In genomic region chr1:53258216-53258615, GRCh38 we compare ENCODE assay signal across 21 cellular contexts. TPM values are rescaled to one million over a fixed set of nuclear protein-coding genes. Genes with fewer than 3 reads are reported as not detected.
DNase-seq lines count a peak whose midpoint lies in the region; ATAC-seq and TF ChIP-seq lines count a peak whose summit lies in the region.
"Had no signal": no experiment of that assay in that cellular context is flagged by ENCODE, and none has a peak within 500 bp of the region (broad histone marks: within the 10 kb centered on the region; RNA-seq: fewer than 3 reads in every experiment).

No MANE protein-coding gene starts in this region.

- H3K27ac ChIP-seq in hepatocyte (peak overlapping the region; percentile 82), trophoblast cell (ENCODE audit: low read depth, low read length) (no peak overlapping the region), SJCRH30 (no peak overlapping the region)

- no peak overlapping the region for H3K18ac ChIP-seq in trophoblast cell (ENCODE audit: low read length)

- H3K9ac ChIP-seq in trophoblast cell (ENCODE audit: low read length): no peak overlapping the region

- H3K4me3 ChIP-seq in hepatocyte (no peak overlapping the region), trophoblast cell (ENCODE audit: low read depth, low read length) (no peak overlapping the region), SJCRH30 (no peak overlapping the region)
- H3K4me3 ChIP-seq: GM23338 had no signal

- H2BK12ac ChIP-seq in trophoblast cell (ENCODE audit: low read length): no peak overlapping the region

- intact Hi-C loops in natural killer cell (cut with micrococcal nuclease) (no loop called here), left colon (cut with DNase I, micrococcal nuclease) (no loop called here)

- no peak overlapping the region for H3K4ac ChIP-seq in trophoblast cell (ENCODE audit: low read depth, low read length)

- no peaks in the 10 kb centered on the region for H3K9me3 Mint-ChIP-seq in natural killer cell treated with Interleukin-12 subunit alpha and Interleukin-12 subunit beta and Interleukin-15 and Interleukin-18, amount 100 ng/mL, for 72 hours
- H3K9me3 Mint-ChIP-seq in natural killer cell: no peaks in the 10 kb centered on the region
- H3K9me3 Mint-ChIP-seq: CD14-positive monocyte, GM23338 had no signal

- no peak overlapping the region for H3K23ac ChIP-seq in trophoblast cell (ENCODE audit: low read length)

- no peaks in the 10 kb centered on the region for H3K79me1 ChIP-seq in trophoblast cell (ENCODE audit: low read length)

- peak overlapping the region in 1 of 2 donors; percentile 17 for H3K27ac Mint-ChIP-seq in natural killer cell treated with Interleukin-12 subunit alpha and Interleukin-12 subunit beta and Interleukin-15 and Interleukin-18, amount 100 ng/mL, for 72 hours
- no peak overlapping the region for H3K27ac Mint-ChIP-seq in natural killer cell
- H3K27ac Mint-ChIP-seq: GM23338 had no signal

- peaks cover 18% of the 10 kb centered on the region for H3K36me3 Mint-ChIP-seq in natural killer cell treated with Interleukin-12 subunit alpha and Interleukin-12 subunit beta and Interleukin-15 and Interleukin-18, amount 100 ng/mL, for 72 hours
- H3K36me3 Mint-ChIP-seq in natural killer cell: peaks cover 6% of the 10 kb centered on the region

- H3K36me3 ChIP-seq in hepatocyte (replicated peaks; ENCODE audit: insufficient read depth, low read depth) (no peaks in the 10 kb centered on the region), trophoblast cell (ENCODE audit: control insufficient read depth in 1 of 2, insufficient read depth in 2 of 2, low read length in 2 of 2) (no peaks in the 10 kb centered on the region), SJCRH30 (peaks cover 14% of the 10 kb centered on the region; the same call in 1 of the 2 replicates)

- DNase-seq in natural killer cell treated with Interleukin-12 subunit alpha and Interleukin-12 subunit beta and Interleukin-15 and Interleukin-18, amount 100 ng/mL, for 72 hours (ENCODE audit: low spot score): peak; percentile 5
- DNase-seq in natural killer cell: no peak
- DNase-seq in hepatocyte (ENCODE audit: low spot score): no peak
- DNase-seq in trophoblast cell: peak; percentile 60 to 79
- no peak for DNase-seq in left colon
- no peak for DNase-seq in SJCRH30
- DNase-seq: 8988T, DMS 273 treated with DMSO at 0.1 percent for 48 hours, HCEC 1CT, KBM-7, NCI-H1105, NCI-H1694, NCI-H2081 treated with DMSO at 0.1 percent for 48 hours, NCI-H510A, NCI-H774, OCI-M1, SHP77 had no signal

- H4K20me1 ChIP-seq in hepatocyte (ENCODE audit: insufficient read depth, poor library complexity, severe bottlenecking): no peaks in the 10 kb centered on the region

- no peak overlapping the region for H3K14ac ChIP-seq in trophoblast cell (ENCODE audit: low read length)

- no peak overlapping the region for H2AFZ ChIP-seq in hepatocyte
- no peak overlapping the region for H2AFZ ChIP-seq in trophoblast cell (ENCODE audit: insufficient read depth, low read length, poor library complexity)
- H2AFZ ChIP-seq: GM23338 had no signal

- H2BK120ac ChIP-seq in trophoblast cell (ENCODE audit: insufficient read depth, low read length, poor library complexity): no peak overlapping the region

- no peak overlapping the region for H4K91ac ChIP-seq in trophoblast cell (ENCODE audit: low read depth, low read length)

- H3K27me3 ChIP-seq in hepatocyte (no peaks in the 10 kb centered on the region), trophoblast cell (ENCODE audit: insufficient read depth, low read length) (no peaks in the 10 kb centered on the region), SJCRH30 (no peaks in the 10 kb centered on the region)

- no peaks in the 10 kb centered on the region for H3K9me2 ChIP-seq in hepatocyte (replicated peaks; ENCODE audit: insufficient read depth)

- H2AK5ac ChIP-seq in trophoblast cell (ENCODE audit: low read length): no peak overlapping the region

- H2BK5ac ChIP-seq in trophoblast cell (ENCODE audit: low read depth, low read length, poor library complexity): no peak overlapping the region

- H3K79me2 ChIP-seq in hepatocyte (no peaks in the 10 kb centered on the region), trophoblast cell (ENCODE audit: control insufficient read depth, insufficient read depth, low read length, poor library complexity) (no peaks in the 10 kb centered on the region)

- WGBS in hepatocyte (ENCODE audit: low lambda C conversion rate, missing lambda C conversion rate): 62% methylated on average over 1 of the region's 1 CpG
- no CpG with 5 or more reads among the region's 1 CpG for WGBS in trophoblast cell (ENCODE audit: extremely low coverage, insufficient coverage, insufficient read length)

- no peaks in the 10 kb centered on the region for H3K4me1 Mint-ChIP-seq in natural killer cell treated with Interleukin-12 subunit alpha and Interleukin-12 subunit beta and Interleukin-15 and Interleukin-18, amount 100 ng/mL, for 72 hours (ENCODE audit: low read depth in 2 of 2)
- H3K4me1 Mint-ChIP-seq in natural killer cell: no peaks in the 10 kb centered on the region
- H3K4me1 Mint-ChIP-seq: CD14-positive monocyte, GM23338 had no signal

- no peak for ATAC-seq in natural killer cell treated with Interleukin-12 subunit alpha and Interleukin-12 subunit beta and Interleukin-15 and Interleukin-18, amount 100 ng/mL, for 72 hours
- ATAC-seq in natural killer cell (no peak), left colon (no peak), GM21528 (IDR thresholded peaks at IDR 0.05; ENCODE audit: low FRiP score, unreplicated experiment) (no peak), GM18502 (IDR thresholded peaks at IDR 0.05; ENCODE audit: poor library complexity, unreplicated experiment) (no peak)
- ATAC-seq: GM23338 had no signal

- H3K4me1 ChIP-seq in hepatocyte (ENCODE audit: insufficient read depth): peaks cover 26% of the 10 kb centered on the region
- H3K4me1 ChIP-seq in trophoblast cell (ENCODE audit: control insufficient read depth in 1 of 2, insufficient read depth in 2 of 2, low read length in 2 of 2): peaks cover 0 to 8% of the 10 kb centered on the region in 2 experiments
- H3K4me1 ChIP-seq in SJCRH30: no peaks in the 10 kb centered on the region

- peak overlapping the region; percentile 8 for H3K4me2 ChIP-seq in hepatocyte
- no peak overlapping the region for H3K4me2 ChIP-seq in trophoblast cell (ENCODE audit: low read length)
- H3K4me2 ChIP-seq: GM23338 had no signal

- H4K12ac ChIP-seq in trophoblast cell (ENCODE audit: low read depth, low read length): no peak overlapping the region

- H4K8ac ChIP-seq in trophoblast cell (ENCODE audit: low read depth, low read length): no peak overlapping the region

- H3K9me3 ChIP-seq in hepatocyte (ENCODE audit: low read depth): no peaks in the 10 kb centered on the region
- H3K9me3 ChIP-seq in trophoblast cell (ENCODE audit: insufficient read depth, low read depth, low read length): no peaks in the 10 kb centered on the region
- no peaks in the 10 kb centered on the region for H3K9me3 ChIP-seq in SJCRH30 (replicated peaks)

- no peaks in the 10 kb centered on the region for H3K27me3 Mint-ChIP-seq in natural killer cell treated with Interleukin-12 subunit alpha and Interleukin-12 subunit beta and Interleukin-15 and Interleukin-18, amount 100 ng/mL, for 72 hours
- H3K27me3 Mint-ChIP-seq in natural killer cell (ENCODE audit: low read depth in 2 of 2): no peaks in the 10 kb centered on the region

- no peak for TF ChIP-seq CTCF in natural killer cell (IDR thresholded peaks at IDR 0.05)
- TF ChIP-seq CTCF in hepatocyte (IDR thresholded peaks at IDR 0.05; ENCODE audit: poor library complexity): no peak

- no peak overlapping the region for H3K4me3 Mint-ChIP-seq in natural killer cell treated with Interleukin-12 subunit alpha and Interleukin-12 subunit beta and Interleukin-15 and Interleukin-18, amount 100 ng/mL, for 72 hours
- H3K4me3 Mint-ChIP-seq in natural killer cell: no peak overlapping the region
- H3K4me3 Mint-ChIP-seq: CD14-positive monocyte, GM23338 had no signal

RNA-seq across cellular contexts. Expression of gene MAGOH, which starts 19.9 kb away (rescaled TPM):
- 10 to 100 TPM; 62.6 to 65.4 TPM for total RNA-seq in natural killer cell treated with Interleukin-12 subunit alpha and Interleukin-12 subunit beta and Interleukin-15 and Interleukin-18, amount 100 ng/mL, for 72 hours
- total RNA-seq in natural killer cell (10 to 100 TPM; 48.6 to 70.4 (median 69.2) TPM), hepatocyte (28.4 and 31.8 TPM in 2 replicates), left colon (10 to 100 TPM; 28.8 to 33.5 TPM)
- 26.7 and 35.2 TPM in 2 replicates for polyA plus RNA-seq in hepatocyte
- polyA plus RNA-seq in trophoblast cell (2013): 95.0 and 100 TPM in 2 replicates
- 119 and 121 TPM in 2 replicates for total RNA-seq in SJCRH30 (2014; rRNA removed; shearing (Covaris generic))

RNA-seq across cellular contexts. Expression of gene CZIB, which starts 37.8 kb away (rescaled TPM):
- 10 to 100 TPM; 37.5 to 44.5 TPM for total RNA-seq in natural killer cell treated with Interleukin-12 subunit alpha and Interleukin-12 subunit beta and Interleukin-15 and Interleukin-18, amount 100 ng/mL, for 72 hours
- 10 to 100 TPM; 39.6 to 49.7 (median 40.5) TPM for total RNA-seq in natural killer cell
- 40.7 and 51.9 TPM in 2 replicates for total RNA-seq in hepatocyte
- 53.9 and 61.0 TPM in 2 replicates for polyA plus RNA-seq in hepatocyte
- polyA plus RNA-seq in trophoblast cell (2013): 32.3 and 34.4 TPM in 2 replicates
- 10 to 100 TPM; 31.3 to 33.3 TPM for total RNA-seq in left colon
- total RNA-seq in SJCRH30 (2014; rRNA removed; shearing (Covaris generic)): 58.7 and 65.5 TPM in 2 replicates

Comparison
In these comparisons a context has a peak if more than half of its experiments do, and no peak if none do; other contexts are left out.
1. DNase-seq: peak in natural killer cell treated with Interleukin-12 subunit alpha and Interleukin-12 subunit beta and Interleukin-15 and Interleukin-18, amount 100 ng/mL, for 72 hours (single experiment) and trophoblast cell (2 of 2); none in natural killer cell (single experiment), hepatocyte (single experiment), left colon (0 of 2) and SJCRH30 (0 of 2).